In the genomic region with DNA sequence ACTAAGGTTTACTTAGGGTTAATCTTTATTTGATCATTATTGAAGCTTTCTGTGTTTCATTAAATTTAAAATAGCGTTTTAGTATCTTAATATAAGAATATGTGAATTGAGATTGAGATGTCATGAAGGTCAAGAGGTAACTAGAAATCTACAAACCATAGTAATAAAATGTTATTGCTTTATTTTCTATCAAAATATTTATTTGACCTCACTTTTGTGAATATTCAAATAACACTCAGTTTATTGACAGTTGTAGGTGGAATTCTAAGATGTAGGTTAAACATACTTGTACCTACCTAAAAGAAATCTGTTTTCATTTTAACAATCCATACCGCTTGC, we compare ENCODE assay signal across 1 cellular context.
TF ChIP-seq lines count a peak whose summit lies in the region.

No MANE protein-coding gene starts in this region.

TF ChIP-seq in HEK293, 187 proteins besides CTCF, POLR2A, EP300 and RAD21 (continued from another document):
- no peak for TF ChIP-seq ZNF311 (tag by site-specific recombination; IDR thresholded peaks at IDR 0.05; ENCODE audit: borderline replicate concordance)
- 0 out of 2 replicates have a peak, but pooled peaks have one; percentile 27 for TF ChIP-seq ZNF664 (tag by site-specific recombination; IDR thresholded peaks at IDR 0.05)
- TF ChIP-seq, protein P1, sequence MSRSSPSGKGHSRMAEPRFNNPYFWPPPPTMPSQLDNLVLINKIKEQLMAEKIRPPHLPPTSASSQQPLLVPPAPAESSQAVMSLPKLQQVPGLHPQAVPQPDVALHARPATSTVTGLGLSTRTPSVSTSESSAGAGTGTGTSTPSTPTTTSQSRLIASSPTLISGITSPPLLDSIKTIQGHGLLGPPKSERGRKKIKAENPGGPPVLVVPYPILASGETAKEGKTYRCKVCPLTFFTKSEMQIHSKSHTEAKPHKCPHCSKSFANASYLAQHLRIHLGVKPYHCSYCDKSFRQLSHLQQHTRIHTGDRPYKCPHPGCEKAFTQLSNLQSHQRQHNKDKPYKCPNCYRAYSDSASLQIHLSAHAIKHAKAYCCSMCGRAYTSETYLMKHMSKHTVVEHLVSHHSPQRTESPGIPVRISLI (tag by site-specific recombination; IDR thresholded peaks at IDR 0.05): no peak
- TF ChIP-seq ZBTB20 (tag by site-specific recombination; IDR thresholded peaks at IDR 0.05): no peak
- TF ChIP-seq GLI4 (tag by site-specific recombination; IDR thresholded peaks at IDR 0.05): no peak
- no peak for TF ChIP-seq GLI2 (tag by site-specific recombination; IDR thresholded peaks at IDR 0.05; ENCODE audit: borderline replicate concordance, low read depth)
- TF ChIP-seq ZNF132 (tag by site-specific recombination; IDR thresholded peaks at IDR 0.05; ENCODE audit: borderline replicate concordance): no peak
- TF ChIP-seq, protein P2, sequence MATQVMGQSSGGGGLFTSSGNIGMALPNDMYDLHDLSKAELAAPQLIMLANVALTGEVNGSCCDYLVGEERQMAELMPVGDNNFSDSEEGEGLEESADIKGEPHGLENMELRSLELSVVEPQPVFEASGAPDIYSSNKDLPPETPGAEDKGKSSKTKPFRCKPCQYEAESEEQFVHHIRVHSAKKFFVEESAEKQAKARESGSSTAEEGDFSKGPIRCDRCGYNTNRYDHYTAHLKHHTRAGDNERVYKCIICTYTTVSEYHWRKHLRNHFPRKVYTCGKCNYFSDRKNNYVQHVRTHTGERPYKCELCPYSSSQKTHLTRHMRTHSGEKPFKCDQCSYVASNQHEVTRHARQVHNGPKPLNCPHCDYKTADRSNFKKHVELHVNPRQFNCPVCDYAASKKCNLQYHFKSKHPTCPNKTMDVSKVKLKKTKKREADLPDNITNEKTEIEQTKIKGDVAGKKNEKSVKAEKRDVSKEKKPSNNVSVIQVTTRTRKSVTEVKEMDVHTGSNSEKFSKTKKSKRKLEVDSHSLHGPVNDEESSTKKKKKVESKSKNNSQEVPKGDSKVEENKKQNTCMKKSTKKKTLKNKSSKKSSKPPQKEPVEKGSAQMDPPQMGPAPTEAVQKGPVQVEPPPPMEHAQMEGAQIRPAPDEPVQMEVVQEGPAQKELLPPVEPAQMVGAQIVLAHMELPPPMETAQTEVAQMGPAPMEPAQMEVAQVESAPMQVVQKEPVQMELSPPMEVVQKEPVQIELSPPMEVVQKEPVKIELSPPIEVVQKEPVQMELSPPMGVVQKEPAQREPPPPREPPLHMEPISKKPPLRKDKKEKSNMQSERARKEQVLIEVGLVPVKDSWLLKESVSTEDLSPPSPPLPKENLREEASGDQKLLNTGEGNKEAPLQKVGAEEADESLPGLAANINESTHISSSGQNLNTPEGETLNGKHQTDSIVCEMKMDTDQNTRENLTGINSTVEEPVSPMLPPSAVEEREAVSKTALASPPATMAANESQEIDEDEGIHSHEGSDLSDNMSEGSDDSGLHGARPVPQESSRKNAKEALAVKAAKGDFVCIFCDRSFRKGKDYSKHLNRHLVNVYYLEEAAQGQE (tag by site-specific recombination; IDR thresholded peaks at IDR 0.05): no peak
- TF ChIP-seq ZNF292 (tag by site-specific recombination; IDR thresholded peaks at IDR 0.05; ENCODE audit: borderline replicate concordance, low read depth): no peak
- TF ChIP-seq ZNF768 (tag by site-specific recombination; IDR thresholded peaks at IDR 0.05): no peak
- TF ChIP-seq, protein P3, sequence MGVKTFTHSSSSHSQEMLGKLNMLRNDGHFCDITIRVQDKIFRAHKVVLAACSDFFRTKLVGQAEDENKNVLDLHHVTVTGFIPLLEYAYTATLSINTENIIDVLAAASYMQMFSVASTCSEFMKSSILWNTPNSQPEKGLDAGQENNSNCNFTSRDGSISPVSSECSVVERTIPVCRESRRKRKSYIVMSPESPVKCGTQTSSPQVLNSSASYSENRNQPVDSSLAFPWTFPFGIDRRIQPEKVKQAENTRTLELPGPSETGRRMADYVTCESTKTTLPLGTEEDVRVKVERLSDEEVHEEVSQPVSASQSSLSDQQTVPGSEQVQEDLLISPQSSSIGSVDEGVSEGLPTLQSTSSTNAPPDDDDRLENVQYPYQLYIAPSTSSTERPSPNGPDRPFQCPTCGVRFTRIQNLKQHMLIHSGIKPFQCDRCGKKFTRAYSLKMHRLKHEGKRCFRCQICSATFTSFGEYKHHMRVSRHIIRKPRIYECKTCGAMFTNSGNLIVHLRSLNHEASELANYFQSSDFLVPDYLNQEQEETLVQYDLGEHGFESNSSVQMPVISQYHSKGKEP (tag by site-specific recombination; IDR thresholded peaks at IDR 0.05): no peak
TF ChIP-seq in HEK293: peak in this region for 6.
